ENCODE assay signal across 30 cellular contexts in the genomic region with DNA sequence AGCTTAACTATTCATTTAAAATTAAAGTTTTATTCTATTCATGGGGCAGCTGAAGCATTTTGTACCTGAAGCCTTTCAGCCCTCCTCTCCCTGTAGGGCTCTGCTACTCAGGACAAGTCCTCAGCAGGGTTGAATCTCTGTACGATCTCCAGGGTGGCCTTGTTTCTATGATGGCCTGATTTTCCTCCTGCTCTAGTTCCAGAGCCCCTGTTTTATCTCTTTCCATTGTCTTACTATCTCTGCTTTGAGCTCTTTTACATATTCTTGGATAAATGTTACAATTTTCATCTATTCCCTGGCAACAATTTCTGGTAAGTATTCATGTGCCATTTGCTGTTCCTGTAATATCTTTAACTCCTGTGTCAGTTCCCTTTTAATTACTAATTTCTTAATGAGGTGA. TPM values are rescaled to one million over a fixed set of nuclear protein-coding genes. Genes with fewer than 3 reads are reported as not detected.
DNase-seq lines count a peak whose midpoint lies in the region; ATAC-seq, FAIRE-seq and TF ChIP-seq lines count a peak whose summit lies in the region.
"Had no signal": no experiment of that assay in that cellular context is flagged by ENCODE, and none has a peak within 500 bp of the region (broad histone marks: within the 10 kb centered on the region; RNA-seq: fewer than 3 reads in every experiment).

No MANE protein-coding gene starts in this region.

- peaks cover 37% of the 10 kb centered on the region for H3K36me3 ChIP-seq in astrocyte (ENCODE audit: insufficient read depth, low read length)

- H2AFZ ChIP-seq in astrocyte (ENCODE audit: low read depth, low read length): no peak overlapping the region
- H2AFZ ChIP-seq: GM23248 had no signal

- H3K27ac ChIP-seq in astrocyte (ENCODE audit: low read depth, low read length): no peak overlapping the region
- H3K27ac ChIP-seq in substantia nigra (ENCODE audit: low read depth, low read length, poor library complexity, severe bottlenecking): no peak overlapping the region
- H3K27ac ChIP-seq: 22Rv1, GM23248, left lung, psoas muscle, RWPE1, SJSA1, upper lobe of right lung, VCaP had no signal

- peaks cover 5% of the 10 kb centered on the region for H3K4me1 ChIP-seq in astrocyte (ENCODE audit: insufficient read depth, low read length)
- H3K4me1 ChIP-seq: psoas muscle, upper lobe of right lung had no signal

- CTCF ChIA-PET in activated CD4-positive, alpha-beta T cell treated with anti-CD3 and anti-CD28 coated beads for 36 hours (lab: Charles Lee): no interaction called here
- CTCF ChIA-PET in activated CD4-positive, alpha-beta T cell treated with anti-CD3 and anti-CD28 coated beads, Interleukin-2, amount 10 ng/mL, durations not matched to agents 7 days and 5 days (lab: Charles Lee): interaction anchor here (1.4 to 1.6 kb wide), 2 partner anchors 15 to 26 kb away, joined by 3 read pairs; no protein-coding TSS in a partner anchor

- H3K36me3 Mint-ChIP-seq in activated CD4-positive, alpha-beta T cell treated with anti-CD3 and anti-CD28 coated beads for 36 hours (ENCODE audit: low read depth): peaks cover 5% of the 10 kb centered on the region
- peaks cover 5% of the 10 kb centered on the region for H3K36me3 Mint-ChIP-seq in activated CD4-positive, alpha-beta T cell treated with anti-CD3 and anti-CD28 coated beads, Interleukin-2, amount 10 ng/mL, durations not matched to agents 7 days and 5 days (ENCODE audit: low read depth)
- H3K36me3 Mint-ChIP-seq in astrocyte (ENCODE audit: low read depth, unreplicated experiment) (peaks cover 8% of the 10 kb centered on the region), memory B cell (peaks cover 12% of the 10 kb centered on the region), endothelial cell (ENCODE audit: low read depth, unreplicated experiment) (peaks cover 31% of the 10 kb centered on the region)
- peaks cover 54% of the 10 kb centered on the region for H3K36me3 Mint-ChIP-seq in stimulated activated memory B cell treated with anti-CD40 and anti-IgM and Interleukin-4, amounts not matched to agents 10 μg/mL and 1 μg/mL and 100 μg/mL, for 72 hours

- H3K27me3 Mint-ChIP-seq in activated CD4-positive, alpha-beta T cell treated with anti-CD3 and anti-CD28 coated beads for 36 hours: no peaks in the 10 kb centered on the region
- no peaks in the 10 kb centered on the region for H3K27me3 Mint-ChIP-seq in activated CD4-positive, alpha-beta T cell treated with anti-CD3 and anti-CD28 coated beads, Interleukin-2, amount 10 ng/mL, durations not matched to agents 7 days and 5 days
- H3K27me3 Mint-ChIP-seq in astrocyte (ENCODE audit: low read depth, unreplicated experiment): no peaks in the 10 kb centered on the region
- no peaks in the 10 kb centered on the region for H3K27me3 Mint-ChIP-seq in memory B cell
- H3K27me3 Mint-ChIP-seq in stimulated activated memory B cell treated with anti-CD40 and anti-IgM and Interleukin-4, amounts not matched to agents 10 μg/mL and 1 μg/mL and 100 μg/mL, for 72 hours: no peaks in the 10 kb centered on the region
- no peaks in the 10 kb centered on the region for H3K27me3 Mint-ChIP-seq in endothelial cell (ENCODE audit: unreplicated experiment)

- H3K79me2 ChIP-seq in astrocyte (ENCODE audit: insufficient read depth, low read length): peaks cover 67% of the 10 kb centered on the region

- peak overlapping the region; percentile 59 for H3K27ac Mint-ChIP-seq in activated CD4-positive, alpha-beta T cell treated with anti-CD3 and anti-CD28 coated beads for 36 hours
- H3K27ac Mint-ChIP-seq in activated CD4-positive, alpha-beta T cell treated with anti-CD3 and anti-CD28 coated beads, Interleukin-2, amount 10 ng/mL, durations not matched to agents 7 days and 5 days: no peak overlapping the region
- H3K27ac Mint-ChIP-seq in astrocyte (ENCODE audit: unreplicated experiment): no peak overlapping the region
- H3K27ac Mint-ChIP-seq in memory B cell: peak overlapping the region; percentile 2
- H3K27ac Mint-ChIP-seq in stimulated activated memory B cell treated with anti-CD40 and anti-IgM and Interleukin-4, amounts not matched to agents 10 μg/mL and 1 μg/mL and 100 μg/mL, for 72 hours: peak overlapping the region; percentile 81
- H3K27ac Mint-ChIP-seq in endothelial cell (ENCODE audit: unreplicated experiment): no peak overlapping the region

- H3K9me3 Mint-ChIP-seq in activated CD4-positive, alpha-beta T cell treated with anti-CD3 and anti-CD28 coated beads for 36 hours (ENCODE audit: low read depth): no peaks in the 10 kb centered on the region
- H3K9me3 Mint-ChIP-seq in activated CD4-positive, alpha-beta T cell treated with anti-CD3 and anti-CD28 coated beads, Interleukin-2, amount 10 ng/mL, durations not matched to agents 7 days and 5 days: no peaks in the 10 kb centered on the region
- peaks cover 1% of the 10 kb centered on the region for H3K9me3 Mint-ChIP-seq in astrocyte (ENCODE audit: unreplicated experiment)
- H3K9me3 Mint-ChIP-seq in memory B cell: no peaks in the 10 kb centered on the region
- no peaks in the 10 kb centered on the region for H3K9me3 Mint-ChIP-seq in stimulated activated memory B cell treated with anti-CD40 and anti-IgM and Interleukin-4, amounts not matched to agents 10 μg/mL and 1 μg/mL and 100 μg/mL, for 72 hours
- H3K9me3 Mint-ChIP-seq in endothelial cell (ENCODE audit: unreplicated experiment): no peaks in the 10 kb centered on the region

- H3K9ac ChIP-seq in astrocyte (ENCODE audit: low read length): no peak overlapping the region
- H3K9ac ChIP-seq: GM23248 had no signal

- no peaks in the 10 kb centered on the region for H3K9me3 ChIP-seq in astrocyte (ENCODE audit: insufficient read depth, low read depth, low read length)
- H3K9me3 ChIP-seq: adrenal gland, left lung, psoas muscle, SJSA1, upper lobe of right lung had no signal

- peaks cover 14% of the 10 kb centered on the region for H3K4me1 Mint-ChIP-seq in activated CD4-positive, alpha-beta T cell treated with anti-CD3 and anti-CD28 coated beads for 36 hours
- H3K4me1 Mint-ChIP-seq in activated CD4-positive, alpha-beta T cell treated with anti-CD3 and anti-CD28 coated beads, Interleukin-2, amount 10 ng/mL, durations not matched to agents 7 days and 5 days: no peaks in the 10 kb centered on the region
- H3K4me1 Mint-ChIP-seq in astrocyte (ENCODE audit: low read depth, unreplicated experiment): no peaks in the 10 kb centered on the region
- H3K4me1 Mint-ChIP-seq in memory B cell: peaks cover 3% of the 10 kb centered on the region
- H3K4me1 Mint-ChIP-seq in stimulated activated memory B cell treated with anti-CD40 and anti-IgM and Interleukin-4, amounts not matched to agents 10 μg/mL and 1 μg/mL and 100 μg/mL, for 72 hours: peaks cover 7% of the 10 kb centered on the region
- no peaks in the 10 kb centered on the region for H3K4me1 Mint-ChIP-seq in endothelial cell (ENCODE audit: unreplicated experiment)

- H4K20me1 ChIP-seq in astrocyte (ENCODE audit: insufficient read depth, low read length): peaks cover 70% of the 10 kb centered on the region

- TF ChIP-seq CTCF in astrocyte (IDR thresholded peaks at IDR 0.05; ENCODE audit: insufficient read depth, low read depth, low read length) (no peak), endothelial cell (IDR thresholded peaks at IDR 0.05; ENCODE audit: unreplicated experiment) (no peak)

- no peak for ATAC-seq in activated CD4-positive, alpha-beta T cell treated with anti-CD3 and anti-CD28 coated beads for 36 hours
- ATAC-seq in memory B cell (ENCODE audit: low read depth) (no peak), GM18498 (IDR thresholded peaks at IDR 0.05; ENCODE audit: unreplicated experiment) (no peak)
- ATAC-seq in stimulated activated memory B cell treated with anti-CD40 and anti-IgM and Interleukin-4, amounts not matched to agents 10 μg/mL and 1 μg/mL and 100 μg/mL, for 72 hours: no peak
- ATAC-seq: left lung, psoas muscle, upper lobe of right lung had no signal

- no peaks in the 10 kb centered on the region for H3K27me3 ChIP-seq in astrocyte (ENCODE audit: insufficient read depth, low read length)
- H3K27me3 ChIP-seq: adrenal gland, left lung, SJSA1, upper lobe of right lung had no signal

- H3K4me2 ChIP-seq in astrocyte (ENCODE audit: low read length): no peak overlapping the region

- H3K4me3 ChIP-seq in astrocyte (ENCODE audit: insufficient read depth, low read depth, low read length): no peak overlapping the region
- H3K4me3 ChIP-seq: adrenal gland, GM23248, left lung, psoas muscle, SJSA1, upper lobe of right lung had no signal

- POLR2A ChIA-PET in activated CD4-positive, alpha-beta T cell treated with anti-CD3 and anti-CD28 coated beads for 36 hours (lab: Charles Lee): no interaction called here
- POLR2A ChIA-PET in activated CD4-positive, alpha-beta T cell treated with anti-CD3 and anti-CD28 coated beads, Interleukin-2, amount 10 ng/mL, durations not matched to agents 7 days and 5 days (lab: Charles Lee): no interaction called here

- H3K4me3 Mint-ChIP-seq in activated CD4-positive, alpha-beta T cell treated with anti-CD3 and anti-CD28 coated beads for 36 hours: no peak overlapping the region
- no peak overlapping the region for H3K4me3 Mint-ChIP-seq in activated CD4-positive, alpha-beta T cell treated with anti-CD3 and anti-CD28 coated beads, Interleukin-2, amount 10 ng/mL, durations not matched to agents 7 days and 5 days
- H3K4me3 Mint-ChIP-seq in astrocyte (ENCODE audit: unreplicated experiment) (peak overlapping the region; percentile 11), memory B cell (no peak overlapping the region), endothelial cell (ENCODE audit: unreplicated experiment) (no peak overlapping the region)
- no peak overlapping the region for H3K4me3 Mint-ChIP-seq in stimulated activated memory B cell treated with anti-CD40 and anti-IgM and Interleukin-4, amounts not matched to agents 10 μg/mL and 1 μg/mL and 100 μg/mL, for 72 hours

- FAIRE-seq in astrocyte (lab: Jason Lieb, UNC): no peak
- FAIRE-seq: G401.6 had no signal

- intact Hi-C loops in activated CD4-positive, alpha-beta T cell treated with anti-CD3 and anti-CD28 coated beads for 36 hours (cut with DNase I, micrococcal nuclease): no loop called here

- DNase-seq in activated CD4-positive, alpha-beta T cell treated with anti-CD3 and anti-CD28 coated beads for 36 hours: no peak
- DNase-seq in activated CD4-positive, alpha-beta T cell treated with anti-CD3 and anti-CD28 coated beads, Interleukin-2, amount 10 ng/mL, durations not matched to agents 7 days and 5 days: no peak
- no peak for DNase-seq in astrocyte (ENCODE audit: low read depth)
- no peak for DNase-seq in memory B cell (ENCODE audit: low spot score in 2 of 2)
- no peak for DNase-seq in substantia nigra (lab: John Stamatoyannopoulos, UW)
- no peak for DNase-seq in endothelial cell (ENCODE audit: low spot score)
- DNase-seq: activated CD4-positive, alpha-beta T cell treated with anti-CD3 and anti-CD28 coated beads for 48 hours; activated CD8-positive, alpha-beta memory T cell treated with anti-CD3 and anti-CD28 coated beads for 24 hours; adrenal gland; C1 segment of cervical spinal cord; Calu3; DMS79; GM23248; left lung; NCI-H1048; NCI-H1694 treated with DMSO at 0.1 percent for 48 hours; NCI-H2171; NCI-H510A; psoas muscle; stimulated activated CD4-positive, alpha-beta T cell treated with anti-CD3 and anti-CD28 coated beads, Interleukin-4, amount 100 ng/mL, for 24 hours; T-helper 9 cell; upper lobe of right lung had no signal

RNA-seq across cellular contexts. Expression of a gene that starts 19.8 kb away (rescaled TPM):
- total RNA-seq in activated CD4-positive, alpha-beta T cell treated with anti-CD3 and anti-CD28 coated beads for 36 hours: under 1 TPM; 0.60 to 0.66 TPM
- total RNA-seq in activated CD4-positive, alpha-beta T cell treated with anti-CD3 and anti-CD28 coated beads, Interleukin-2, amount 10 ng/mL, durations not matched to agents 7 days and 5 days: under 1 TPM; 0.25 to 0.42 TPM
- total RNA-seq in astrocyte (1,166 and 1,247 TPM in 2 replicates), endothelial cell (ENCODE audit: unreplicated experiment) (128 TPM)
- total RNA-seq: OCI-LY7 had no signal

RNA-seq across cellular contexts. Expression of a gene that starts 51.9 kb away (rescaled TPM):
- 10 to 100 TPM; 44.9 to 48.7 TPM for total RNA-seq in activated CD4-positive, alpha-beta T cell treated with anti-CD3 and anti-CD28 coated beads for 36 hours
- total RNA-seq in activated CD4-positive, alpha-beta T cell treated with anti-CD3 and anti-CD28 coated beads, Interleukin-2, amount 10 ng/mL, durations not matched to agents 7 days and 5 days: 10 to 100 TPM; 24.1 to 26.0 TPM
- total RNA-seq in astrocyte: 24.4 and 27.8 TPM in 2 replicates
- total RNA-seq in endothelial cell (ENCODE audit: unreplicated experiment): 43.7 TPM

Comparison
In these comparisons a context has a peak if more than half of its experiments do, and no peak if none do; other contexts are left out.
1. H3K27ac Mint-ChIP-seq: peak in activated CD4-positive, alpha-beta T cell treated with anti-CD3 and anti-CD28 coated beads for 36 hours (single experiment), memory B cell (single experiment) and stimulated activated memory B cell treated with anti-CD40 and anti-IgM and Interleukin-4, amounts not matched to agents 10 μg/mL and 1 μg/mL and 100 μg/mL, for 72 hours (single experiment); none in activated CD4-positive, alpha-beta T cell treated with anti-CD3 and anti-CD28 coated beads, Interleukin-2, amount 10 ng/mL, durations not matched to agents 7 days and 5 days (single experiment), astrocyte (single experiment) and endothelial cell (single experiment).
2. RNA of a gene that starts 19.8 kb away (total RNA-seq): 1,166 to 1,247 TPM in astrocyte and 128 TPM in endothelial cell (single experiment); 0.60 to 0.66 TPM in activated CD4-positive, alpha-beta T cell treated with anti-CD3 and anti-CD28 coated beads for 36 hours and 0.25 to 0.42 TPM in activated CD4-positive, alpha-beta T cell treated with anti-CD3 and anti-CD28 coated beads, Interleukin-2, amount 10 ng/mL, durations not matched to agents 7 days and 5 days; every median in the first group is over 10 times any median in the second.